Comparison of ENCODE assay signal across 20 cellular contexts in genomic region chr4:149889976-149890375, GRCh38.
DNase-seq lines count a peak whose midpoint lies in the region; ATAC-seq and TF ChIP-seq lines count a peak whose summit lies in the region.
"Had no signal": no experiment of that assay in that cellular context is flagged by ENCODE, and none has a peak within 500 bp of the region (broad histone marks: within the 10 kb centered on the region; RNA-seq: fewer than 3 reads in every experiment).

No MANE protein-coding gene starts in this region.

- no peaks in the 10 kb centered on the region for H3K4me1 Mint-ChIP-seq in stimulated activated naive CD8-positive, alpha-beta T cell treated with anti-CD3 and anti-CD28 coated beads, Interleukin-15, amount 100 ng/mL, for 72 hours
- H3K4me1 Mint-ChIP-seq in chondrocyte (ENCODE audit: low read depth) (peaks cover 21% of the 10 kb centered on the region), mesothelial cell of epicardium (peaks cover 24% of the 10 kb centered on the region)
- H3K4me1 Mint-ChIP-seq: B cell had no signal

- no peak overlapping the region for H3K27ac Mint-ChIP-seq in stimulated activated naive CD8-positive, alpha-beta T cell treated with anti-CD3 and anti-CD28 coated beads, Interleukin-15, amount 100 ng/mL, for 72 hours
- H3K27ac Mint-ChIP-seq in chondrocyte (ENCODE audit: unreplicated experiment) (peak overlapping the region; percentile 15), mesothelial cell of epicardium (peak overlapping the region; percentile 19)
- H3K27ac Mint-ChIP-seq: B cell; CD8-positive, alpha-beta T cell; GM23338 had no signal

- DNase-seq in stimulated activated naive CD8-positive, alpha-beta T cell treated with anti-CD3 and anti-CD28 coated beads, Interleukin-15, amount 100 ng/mL, for 72 hours = no peak
- DNase-seq in stimulated activated naive CD8-positive, alpha-beta T cell treated with anti-CD3 and anti-CD28 coated beads, Interleukin-15, Interleukin-2, amounts not matched to agents 100 U/mL and 50 U/mL, for 24 hours = no peak
- no peak for DNase-seq in chondrocyte (ENCODE audit: low spot score)
- DNase-seq in mesothelial cell of epicardium (ENCODE audit: low spot score in 2 of 2, unreplicated experiment in 2 of 2) = no peak
- no peak for DNase-seq in AML-193 (lab: John Stamatoyannopoulos, UW)
- no peak for DNase-seq in SKM-1 (lab: John Stamatoyannopoulos, UW; ENCODE audit: unreplicated experiment)
- DNase-seq in substantia nigra (lab: John Stamatoyannopoulos, UW) = no peak
- DNase-seq: Calu3; CD8-positive, alpha-beta T cell; DMS79 treated with DMSO at 0.1 percent for 48 hours; EL; HCEC 1CT; IMR-90 had no signal

- H3K27ac ChIP-seq in substantia nigra (ENCODE audit: low read depth, low read length, poor library complexity, severe bottlenecking) = no peak overlapping the region
- H3K27ac ChIP-seq: 22Rv1; A549; BLaER1 treated with 17β-estradiol and CSF1 and Interleukin-3, amounts not matched to agents 10 nM and 100 nM; HL-60 had no signal

- H3K36me3 Mint-ChIP-seq in chondrocyte (ENCODE audit: low read depth) (no peaks in the 10 kb centered on the region), mesothelial cell of epicardium (peaks cover 4% of the 10 kb centered on the region)
- H3K36me3 Mint-ChIP-seq: CD8-positive, alpha-beta T cell had no signal

- no peaks in the 10 kb centered on the region for H3K27me3 Mint-ChIP-seq in stimulated activated naive CD8-positive, alpha-beta T cell treated with anti-CD3 and anti-CD28 coated beads, Interleukin-15, amount 100 ng/mL, for 72 hours
- H3K27me3 Mint-ChIP-seq in chondrocyte (ENCODE audit: low read depth) (peaks cover under 1% of the 10 kb centered on the region), mesothelial cell of epicardium (ENCODE audit: low read depth) (no peaks in the 10 kb centered on the region)

- H3K9me3 Mint-ChIP-seq in stimulated activated naive CD8-positive, alpha-beta T cell treated with anti-CD3 and anti-CD28 coated beads, Interleukin-15, amount 100 ng/mL, for 72 hours = peaks cover 0 to 7% of the 10 kb centered on the region in 2 donors
- H3K9me3 Mint-ChIP-seq in chondrocyte (ENCODE audit: low read depth) (peaks cover 5% of the 10 kb centered on the region), mesothelial cell of epicardium (peaks cover 6% of the 10 kb centered on the region)
- H3K9me3 Mint-ChIP-seq: CD8-positive, alpha-beta T cell had no signal

- no peak overlapping the region for H3K4me3 Mint-ChIP-seq in stimulated activated naive CD8-positive, alpha-beta T cell treated with anti-CD3 and anti-CD28 coated beads, Interleukin-15, amount 100 ng/mL, for 72 hours
- no peak overlapping the region for H3K4me3 Mint-ChIP-seq in chondrocyte (ENCODE audit: unreplicated experiment)
- no peak overlapping the region for H3K4me3 Mint-ChIP-seq in mesothelial cell of epicardium
- H3K4me3 Mint-ChIP-seq: B cell; CD8-positive, alpha-beta T cell; GM23338 had no signal

- ATAC-seq in stimulated activated naive CD8-positive, alpha-beta T cell treated with anti-CD3 and anti-CD28 coated beads, Interleukin-15, amount 100 ng/mL, for 72 hours = peak; percentile 7
- ATAC-seq in stimulated activated naive CD8-positive, alpha-beta T cell treated with anti-CD3 and anti-CD28 coated beads, Interleukin-15, Interleukin-2, amounts not matched to agents 100 U/mL and 50 U/mL, for 24 hours = no peak
- no peak for ATAC-seq in esophagus mucosa
- ATAC-seq: A549; CD8-positive, alpha-beta T cell; GM23338 had no signal

- TF ChIP-seq CTCF in chondrocyte (IDR thresholded peaks at IDR 0.05) (no peak), mesothelial cell of epicardium (IDR thresholded peaks at IDR 0.05; ENCODE audit: unreplicated experiment) (no peak)

Comparison
In these comparisons a context has a peak if more than half of its experiments do, and no peak if none do; other contexts are left out.
1. H3K27ac Mint-ChIP-seq: peak in chondrocyte (single experiment) and mesothelial cell of epicardium (single experiment); none in stimulated activated naive CD8-positive, alpha-beta T cell treated with anti-CD3 and anti-CD28 coated beads, Interleukin-15, amount 100 ng/mL, for 72 hours (0 of 2).